ENCODE assay signal across 14 cellular contexts in genomic region chr21:28674807-28675206, GRCh38.
"Had no signal": no experiment of that assay in that cellular context is flagged by ENCODE, and none has a peak within 500 bp of the region (broad histone marks: within the 10 kb centered on the region; RNA-seq: fewer than 3 reads in every experiment).

No MANE protein-coding gene starts in this region.

- H3K27ac Mint-ChIP-seq: endodermal cell, memory B cell had no signal

- H3K4me3 Mint-ChIP-seq: endodermal cell, memory B cell, natural killer cell had no signal

- ATAC-seq: natural killer cell had no signal

- H3K9me3 ChIP-seq: neutrophil, testis, upper lobe of left lung had no signal

- H3K27me3 Mint-ChIP-seq: memory B cell had no signal

- H3K27me3 ChIP-seq: neutrophil, testis, upper lobe of left lung had no signal

- H3K9me3 Mint-ChIP-seq: natural killer cell had no signal

- H3K4me1 Mint-ChIP-seq: endodermal cell had no signal

- H3K36me3 ChIP-seq: neutrophil, upper lobe of left lung had no signal

- H3K4me1 ChIP-seq: testis had no signal

- H3K4me3 ChIP-seq: testis, upper lobe of left lung had no signal

- DNase-seq: activated CD4-positive, CD25-positive, alpha-beta regulatory T cell treated with anti-CD3 and anti-CD28 coated beads, Interleukin-2, amount 50 U/mL, for 72 hours; activated naive CD4-positive, alpha-beta T cell treated with Interleukin-2 at 50 U/mL for 16 hours; aorta; endodermal cell; natural killer cell; posterior cingulate gyrus; retina; small intestine; stimulated activated CD4-positive, alpha-beta T cell treated with anti-CD3 and anti-CD28 coated beads, Interleukin-4, amount 100 ng/mL, for 24 hours; stimulated activated naive CD4-positive, alpha-beta T cell; testis; upper lobe of left lung had no signal

- H3K27ac ChIP-seq: neutrophil, testis had no signal
